Comparison of ENCODE assay signal across 8 cellular contexts in the genomic region with DNA sequence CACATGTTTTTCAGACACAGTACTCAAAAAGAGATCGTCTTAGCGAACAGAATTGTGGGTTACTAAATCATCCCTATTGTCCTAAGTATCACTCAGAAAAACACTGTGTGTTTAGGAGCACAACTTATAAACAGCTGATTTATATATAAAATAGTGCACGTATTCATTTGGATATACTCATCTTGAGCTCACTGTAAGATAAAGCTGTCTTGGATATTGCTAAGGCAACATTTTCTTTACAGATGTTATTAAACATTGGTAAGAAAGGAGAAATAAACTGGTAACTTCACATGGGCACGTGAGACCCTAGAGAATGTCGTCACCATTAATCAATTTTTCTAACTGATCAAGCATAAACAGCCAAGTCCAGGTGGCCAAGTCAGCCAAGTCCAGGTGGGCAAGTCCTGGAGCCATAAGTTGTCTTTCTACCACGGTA. TPM values are rescaled to one million over a fixed set of nuclear protein-coding genes. Genes with fewer than 3 reads are reported as not detected.
DNase-seq lines count a peak whose midpoint lies in the region; ATAC-seq and TF ChIP-seq lines count a peak whose summit lies in the region.

No MANE protein-coding gene starts in this region.

- H4K20me1 ChIP-seq in KMS-11 (ENCODE audit: insufficient read depth) = peaks cover 17% of the 10 kb centered on the region; the same call in 1 of the 2 replicates

- peak overlapping the region in 1 of 2 donors; percentile 52 for H3K27ac Mint-ChIP-seq in natural killer cell

- no peaks in the 10 kb centered on the region for H3K36me3 Mint-ChIP-seq in natural killer cell

- peaks cover 60% of the 10 kb centered on the region for H3K79me2 ChIP-seq in KMS-11 (ENCODE audit: insufficient read depth, low read depth)

- no peaks in the 10 kb centered on the region for H3K9me3 Mint-ChIP-seq in natural killer cell

- peak overlapping the region; percentile 85 for H3K4me3 Mint-ChIP-seq in natural killer cell

- peak overlapping the region; percentile 86 for H3K4me2 ChIP-seq in KMS-11

- peak overlapping the region; percentile 76 for H3K9ac ChIP-seq in KMS-11

- intact Hi-C loops in natural killer cell (cut with micrococcal nuclease) = no loop called here

- H3K27me3 Mint-ChIP-seq in natural killer cell (ENCODE audit: low read depth in 2 of 2) = peaks cover 25 to 30% of the 10 kb centered on the region in 2 donors

- ATAC-seq in GM18861 (IDR thresholded peaks at IDR 0.05; ENCODE audit: unreplicated experiment) = peak; percentile 0
- ATAC-seq in natural killer cell = no peak
- no peak for ATAC-seq in GM18868 (IDR thresholded peaks at IDR 0.05; ENCODE audit: unreplicated experiment)

- peak overlapping the region; percentile 71 for H3K27ac ChIP-seq in KMS-11

- H3K4me1 Mint-ChIP-seq in natural killer cell = peaks cover 17 to 20% of the 10 kb centered on the region in 2 donors

- no peak for DNase-seq in choroid plexus epithelial cell (ENCODE audit: low read depth)
- DNase-seq in natural killer cell = no peak
- DNase-seq in COR-L47 (lab: John Stamatoyannopoulos, UW) = no peak
- DNase-seq in NCI-H187 (lab: John Stamatoyannopoulos, UW) = no peak
- no peak for DNase-seq in anterior cingulate cortex (lab: John Stamatoyannopoulos, UW)

- TF ChIP-seq CTCF in KMS-11 (conservative IDR thresholded peaks at IDR 0.05; ENCODE audit: low read depth, low read length) = no peak
- TF ChIP-seq CTCF in choroid plexus epithelial cell (conservative IDR thresholded peaks at IDR 0.05; ENCODE audit: low read depth, low read length) = no peak
- TF ChIP-seq CTCF in natural killer cell (IDR thresholded peaks at IDR 0.05) = no peak

- H3K36me3 ChIP-seq in KMS-11 (ENCODE audit: insufficient read depth) = no peaks in the 10 kb centered on the region

- peak overlapping the region; percentile 95 for H2AFZ ChIP-seq in KMS-11 (ENCODE audit: low read depth)

- no peaks in the 10 kb centered on the region for H3K27me3 ChIP-seq in KMS-11 (ENCODE audit: insufficient read depth, low read depth)

- H3K4me3 ChIP-seq in KMS-11 (IDR thresholded peaks at IDR 0.05; ENCODE audit: insufficient read depth, low read depth, low read length) (no peak overlapping the region), choroid plexus epithelial cell (ENCODE audit: low read depth, low read length) (peak overlapping the region; percentile 97)

- peaks cover 48% of the 10 kb centered on the region for H3K4me1 ChIP-seq in KMS-11 (ENCODE audit: low read depth, poor library complexity, severe bottlenecking)

RNA-seq across cellular contexts. Expression of a gene that starts 1.7 kb away (rescaled TPM):
- 1 to 10 TPM; 3.2 to 8.1 (median 5.3) TPM for total RNA-seq in natural killer cell
